ENCODE assay signal across 21 cellular contexts in genomic region chr3:15778332-15778858, GRCh38. TPM values are rescaled to one million over a fixed set of nuclear protein-coding genes. Genes with fewer than 3 reads are reported as not detected.
A peak's percentile ranks its signal among the peaks of the same experiment; 100 is the strongest.
DNase-seq lines count a peak whose midpoint lies in the region; ATAC-seq and TF ChIP-seq lines count a peak whose summit lies in the region.
"Had no signal": no experiment of that assay in that cellular context is flagged by ENCODE, and none has a peak within 500 bp of the region (broad histone marks: within the 10 kb centered on the region; RNA-seq: fewer than 3 reads in every experiment).

No MANE protein-coding gene starts in this region.

- no peak overlapping the region for H3K4ac ChIP-seq in H9 (ENCODE audit: low read depth, low read length)

- no peak overlapping the region for H4K91ac ChIP-seq in H9 (ENCODE audit: insufficient read length, low read depth, low read length)

- no peaks in the 10 kb centered on the region for H3K9me3 Mint-ChIP-seq in H9
- no peaks in the 10 kb centered on the region for H3K9me3 Mint-ChIP-seq in stimulated activated naive B cell treated with anti-CD40 and anti-IgM and Interleukin-4, amounts not matched to agents 10 μg/mL and 1 μg/mL and 100 μg/mL, for 72 hours
- H3K9me3 Mint-ChIP-seq: activated T-cell treated with anti-CD3 and anti-CD28 coated beads, Interleukin-2, amount 50 U/mL, for 24 hours; mesothelial cell of epicardium; natural killer cell treated with Interleukin-12 subunit alpha and Interleukin-12 subunit beta and Interleukin-15 and Interleukin-18, amount 100 ng/mL, for 72 hours had no signal

- H3K4me3 ChIP-seq in WERI-Rb-1 (ENCODE audit: low read depth, low read length) = no peak overlapping the region
- H3K4me3 ChIP-seq in right atrium auricular region = no peak overlapping the region
- H3K4me3 ChIP-seq: body of pancreas, left lung, sigmoid colon, SJCRH30 had no signal

- H3K18ac ChIP-seq in H9 (ENCODE audit: insufficient read length, low read depth, low read length) = no peak overlapping the region

- no peak overlapping the region for H3K4me3 Mint-ChIP-seq in H9
- no peak overlapping the region for H3K4me3 Mint-ChIP-seq in stimulated activated naive B cell treated with anti-CD40 and anti-IgM and Interleukin-4, amounts not matched to agents 10 μg/mL and 1 μg/mL and 100 μg/mL, for 72 hours
- H3K4me3 Mint-ChIP-seq: activated T-cell treated with anti-CD3 and anti-CD28 coated beads, Interleukin-2, amount 50 U/mL, for 24 hours; mesothelial cell of epicardium; natural killer cell treated with Interleukin-12 subunit alpha and Interleukin-12 subunit beta and Interleukin-15 and Interleukin-18, amount 100 ng/mL, for 72 hours had no signal

- ATAC-seq in stimulated activated naive B cell treated with anti-CD40 and anti-IgM and Interleukin-4, amounts not matched to agents 10 μg/mL and 1 μg/mL and 100 μg/mL, for 72 hours (replicated peaks) = no peak
- ATAC-seq: body of pancreas; left lung; natural killer cell treated with Interleukin-12 subunit alpha and Interleukin-12 subunit beta and Interleukin-15 and Interleukin-18, amount 100 ng/mL, for 72 hours had no signal

- H2BK15ac ChIP-seq in H9 (ENCODE audit: low read depth, low read length) = no peak overlapping the region

- H3K36me3 Mint-ChIP-seq in H9 (ENCODE audit: insufficient read depth in 1 of 3, low read depth in 3 of 3) = no peaks in the 10 kb centered on the region; a peak in 3 of 7 replicates
- peaks cover 9 to 17% of the 10 kb centered on the region in 2 donors for H3K36me3 Mint-ChIP-seq in stimulated activated naive B cell treated with anti-CD40 and anti-IgM and Interleukin-4, amounts not matched to agents 10 μg/mL and 1 μg/mL and 100 μg/mL, for 72 hours

- H3K27ac Mint-ChIP-seq in H9 = peak overlapping the region in 2 of 3 experiments; percentile 2 to 17; a peak in 3 of 7 replicates
- H3K27ac Mint-ChIP-seq in stimulated activated naive B cell treated with anti-CD40 and anti-IgM and Interleukin-4, amounts not matched to agents 10 μg/mL and 1 μg/mL and 100 μg/mL, for 72 hours = peak overlapping the region; percentile 1
- H3K27ac Mint-ChIP-seq: activated T-cell treated with anti-CD3 and anti-CD28 coated beads, Interleukin-2, amount 50 U/mL, for 24 hours; mesothelial cell of epicardium had no signal

- no peaks in the 10 kb centered on the region; the same call in 1 of the 2 replicates for H3K79me2 ChIP-seq in H9 (ENCODE audit: insufficient read depth, low read length)

- no peak overlapping the region for H4K8ac ChIP-seq in H9 (replicated peaks; ENCODE audit: insufficient read length, low read depth, low read length)

- H2AK5ac ChIP-seq in H9 (ENCODE audit: insufficient read length, low read length) = no peak overlapping the region

- no peak overlapping the region for H3T11ph ChIP-seq in H9 (ENCODE audit: low read length)

- H4K20me1 ChIP-seq in H9 (ENCODE audit: control insufficient read depth, insufficient read depth, insufficient read length) = no peaks in the 10 kb centered on the region

- WGBS in H9 (ENCODE audit: extremely low coverage, insufficient read length, low lambda C conversion rate) = no CpG with 5 or more reads among the region's 2 CpGs

- H3K4me1 ChIP-seq in H9 (ENCODE audit: insufficient read depth, low read length) = no peaks in the 10 kb centered on the region; the same call in 1 of the 2 replicates
- H3K4me1 ChIP-seq in right atrium auricular region = no peaks in the 10 kb centered on the region

- no peak overlapping the region for H3K23ac ChIP-seq in H9 (ENCODE audit: insufficient read length, low read depth, low read length)

- H2BK120ac ChIP-seq in H9 (ENCODE audit: low read depth, low read length, poor library complexity, severe bottlenecking) = no peak overlapping the region

- H3K27me3 ChIP-seq in H9 (ENCODE audit: insufficient read depth, low read length) (no peaks in the 10 kb centered on the region), WERI-Rb-1 (ENCODE audit: insufficient read depth, low read depth, severe bottlenecking) (no peaks in the 10 kb centered on the region), right atrium auricular region (no peaks in the 10 kb centered on the region)
- H3K27me3 ChIP-seq: body of pancreas, left lung, sigmoid colon, SJCRH30 had no signal

- H3K9me3 ChIP-seq in H9 (ENCODE audit: control insufficient read depth, low read depth, low read length) (no peaks in the 10 kb centered on the region), WERI-Rb-1 (ENCODE audit: severe bottlenecking) (no peaks in the 10 kb centered on the region), right atrium auricular region (no peaks in the 10 kb centered on the region)
- H3K9me3 ChIP-seq: body of pancreas, left lung, sigmoid colon, SJCRH30 had no signal

- no peak overlapping the region for H2BK5ac ChIP-seq in H9 (ENCODE audit: insufficient read length, low read length)

- DNase-seq in H9 (no peak), WERI-Rb-1 (peak; percentile 64), iPS-NIHi7 (ENCODE audit: extremely low spot score) (peak; percentile 11), midbrain (lab: John Stamatoyannopoulos, UW) (no peak), right atrium auricular region (ENCODE audit: low spot score) (no peak)
- DNase-seq in stimulated activated naive B cell treated with anti-CD40 and anti-IgM and Interleukin-4, amounts not matched to agents 10 μg/mL and 1 μg/mL and 100 μg/mL, for 72 hours = no peak
- no peak for DNase-seq in activated CD4-positive, alpha-beta T cell treated with anti-CD3 and anti-CD28 coated beads, Interleukin-2, amount 50 U/mL, for 4 hours
- DNase-seq: activated CD4-positive, alpha-beta T cell treated with anti-CD3 and anti-CD28 coated beads for 1 hour; activated T-cell treated with anti-CD3 and anti-CD28 coated beads, Interleukin-2, amount 50 U/mL, for 24 hours; body of pancreas; erythroblast; KBM-7; left lung; posterior cingulate gyrus; sigmoid colon; SJCRH30; stimulated activated CD4-positive, alpha-beta T cell treated with anti-CD3 and anti-CD28 coated beads, Interleukin-15, amount 100 ng/mL, for 24 hours; T-helper 1 cell had no signal

- no peak overlapping the region for H2BK20ac ChIP-seq in H9 (ENCODE audit: low read depth, low read length, poor library complexity, severe bottlenecking)

- H3K79me1 ChIP-seq in H9 (ENCODE audit: insufficient read depth, low read depth, low read length, poor library complexity, severe bottlenecking) = no peaks in the 10 kb centered on the region

- H2BK12ac ChIP-seq in H9 (ENCODE audit: insufficient read length, low read depth, low read length) = no peak overlapping the region

- peaks cover 15 to 16% of the 10 kb centered on the region in 2 experiments for H3K4me1 Mint-ChIP-seq in H9
- H3K4me1 Mint-ChIP-seq in stimulated activated naive B cell treated with anti-CD40 and anti-IgM and Interleukin-4, amounts not matched to agents 10 μg/mL and 1 μg/mL and 100 μg/mL, for 72 hours = peaks cover 34 to 51% of the 10 kb centered on the region in 2 donors

- H2AFZ ChIP-seq in H9 (ENCODE audit: low read length) = no peak overlapping the region

- no peak overlapping the region for H3K14ac ChIP-seq in H9 (ENCODE audit: insufficient read depth, low read length)

- H3K23me2 ChIP-seq in H9 (ENCODE audit: insufficient read length, low read depth, low read length, poor library complexity, severe bottlenecking) = no peaks in the 10 kb centered on the region

- H3K27ac ChIP-seq in H9 (ENCODE audit: insufficient read length, low read depth, low read length) (no peak overlapping the region), WERI-Rb-1 (peak overlapping the region; percentile 76), right atrium auricular region (no peak overlapping the region)
- H3K27ac ChIP-seq: body of pancreas, C4-2B, left lung, sigmoid colon, SJCRH30 had no signal

- no peak overlapping the region for H3K56ac ChIP-seq in H9 (ENCODE audit: insufficient read length, low read depth, low read length)

- H3K27me3 Mint-ChIP-seq in H9 (ENCODE audit: low read depth) = no peaks in the 10 kb centered on the region
- H3K27me3 Mint-ChIP-seq in stimulated activated naive B cell treated with anti-CD40 and anti-IgM and Interleukin-4, amounts not matched to agents 10 μg/mL and 1 μg/mL and 100 μg/mL, for 72 hours = no peaks in the 10 kb centered on the region
- H3K27me3 Mint-ChIP-seq: activated T-cell treated with anti-CD3 and anti-CD28 coated beads, Interleukin-2, amount 50 U/mL, for 24 hours; natural killer cell treated with Interleukin-12 subunit alpha and Interleukin-12 subunit beta and Interleukin-15 and Interleukin-18, amount 100 ng/mL, for 72 hours had no signal

- TF ChIP-seq CTCF in H9 (conservative IDR thresholded peaks at IDR 0.05) (no peak), WERI-Rb-1 (IDR thresholded peaks at IDR 0.05; ENCODE audit: low read depth, low read length) (peak; percentile 46), right atrium auricular region (IDR thresholded peaks at IDR 0.05) (no peak)

- H4K5ac ChIP-seq in H9 (ENCODE audit: insufficient read length, low read depth, low read length) = no peak overlapping the region

- H3K9ac ChIP-seq in H9 (ENCODE audit: extremely low read depth, insufficient read length, low read length) = no peak overlapping the region

- no peak overlapping the region for H3K4me2 ChIP-seq in H9 (ENCODE audit: insufficient read depth, insufficient read length, low read length)

- H3K36me3 ChIP-seq in WERI-Rb-1 (no peaks in the 10 kb centered on the region), right atrium auricular region (no peaks in the 10 kb centered on the region)
- H3K36me3 ChIP-seq: left lung, sigmoid colon had no signal

RNA-seq across cellular contexts. Expression of gene ANKRD28, which starts 19.4 kb away (rescaled TPM):
- total RNA-seq in H9 (2021) (53.8 and 59.0 TPM in 2 replicates), right atrium auricular region (10 to 100 TPM in 1 of 2 donors, 1 to 10 TPM in 1; 9.2 to 11.3 TPM)

Comparison
In these comparisons a context has a peak if more than half of its experiments do, and no peak if none do; other contexts are left out.
1. DNase-seq: peak in WERI-Rb-1 (single experiment) and iPS-NIHi7 (single experiment); none in H9 (single experiment), stimulated activated naive B cell treated with anti-CD40 and anti-IgM and Interleukin-4, amounts not matched to agents 10 μg/mL and 1 μg/mL and 100 μg/mL, for 72 hours (single experiment), activated CD4-positive, alpha-beta T cell treated with anti-CD3 and anti-CD28 coated beads, Interleukin-2, amount 50 U/mL, for 4 hours (0 of 2), midbrain (single experiment) and right atrium auricular region (single experiment).